22 cellular contexts compared by ENCODE assay signal in genomic region chr1:36425791-36426190, GRCh38. TPM values are rescaled to one million over a fixed set of nuclear protein-coding genes. Genes with fewer than 3 reads are reported as not detected.
DNase-seq lines count a peak whose midpoint lies in the region; ATAC-seq lines count a peak whose summit lies in the region.
"Had no signal": no experiment of that assay in that cellular context is flagged by ENCODE, and none has a peak within 500 bp of the region (broad histone marks: within the 10 kb centered on the region; RNA-seq: fewer than 3 reads in every experiment).

No MANE protein-coding gene starts in this region.

- ATAC-seq in esophagus mucosa (peak; percentile 77), HG03045 (IDR thresholded peaks at IDR 0.05; ENCODE audit: unreplicated experiment) (no peak), GM18511 (IDR thresholded peaks at IDR 0.05; ENCODE audit: unreplicated experiment) (no peak)
- ATAC-seq: body of pancreas; lower lobe of right lung; natural killer cell treated with Interleukin-12 subunit alpha and Interleukin-12 subunit beta and Interleukin-15 and Interleukin-18, amount 100 ng/mL, for 72 hours had no signal

- DNase-seq in HPDE6-E6E7 (ENCODE audit: extremely low spot score) (peak; percentile 64), NCI-H2029 treated with DMSO at 0.1 percent for 48 hours (lab: John Stamatoyannopoulos, UW) (peak; percentile 58), posterior cingulate gyrus (peak in 6 of 10 donors; percentile 29 to 86 (median 62)), NCI-H1092 (lab: John Stamatoyannopoulos, UW) (no peak)
- DNase-seq: activated CD8-positive, alpha-beta memory T cell treated with anti-CD3 and anti-CD28 coated beads for 24 hours; activated T-cell treated with anti-CD3 and anti-CD28 coated beads, Interleukin-2, amount 50 U/mL, for 24 hours; body of pancreas; DMS79; lower lobe of right lung; NCI-H1694 treated with DMSO at 0.1 percent for 48 hours; NCI-H2171 treated with DMSO at 0.1 percent for 48 hours; NCI-H526 treated with DMSO at 0.1 percent for 48 hours; stimulated activated CD4-positive, alpha-beta T cell treated with anti-CD3 and anti-CD28 coated beads, Interleukin-2, amount 100 ng/mL, for 24 hours; T-helper 1 cell had no signal

- intact Hi-C loops in posterior cingulate gyrus (cut with DNase I): no loop called here

RNA-seq across cellular contexts. Expression of gene OSCP1, which starts 24.5 kb away (rescaled TPM):
- 7.3 TPM for total RNA-seq in esophagus mucosa

RNA-seq across cellular contexts. Expression of gene LSM10, which starts 28.1 kb away (rescaled TPM):
- 22.7 TPM for total RNA-seq in esophagus mucosa

RNA-seq across cellular contexts. Expression of gene MRPS15, which starts 38.4 kb away (rescaled TPM):
- 89.4 TPM for total RNA-seq in esophagus mucosa

RNA-seq across cellular contexts. Expression of gene STK40, which starts 40.1 kb away (rescaled TPM):
- total RNA-seq in esophagus mucosa: 31.8 TPM

RNA-seq across cellular contexts. Expression of gene CSF3R, which starts 56.9 kb away (rescaled TPM):
- total RNA-seq in esophagus mucosa: 3.2 TPM
- total RNA-seq: chondrocyte, kidney epithelial cell, osteocyte, SK-MEL-5 had no signal
